Comparison of ENCODE assay signal across 7 cellular contexts in the genomic region with DNA sequence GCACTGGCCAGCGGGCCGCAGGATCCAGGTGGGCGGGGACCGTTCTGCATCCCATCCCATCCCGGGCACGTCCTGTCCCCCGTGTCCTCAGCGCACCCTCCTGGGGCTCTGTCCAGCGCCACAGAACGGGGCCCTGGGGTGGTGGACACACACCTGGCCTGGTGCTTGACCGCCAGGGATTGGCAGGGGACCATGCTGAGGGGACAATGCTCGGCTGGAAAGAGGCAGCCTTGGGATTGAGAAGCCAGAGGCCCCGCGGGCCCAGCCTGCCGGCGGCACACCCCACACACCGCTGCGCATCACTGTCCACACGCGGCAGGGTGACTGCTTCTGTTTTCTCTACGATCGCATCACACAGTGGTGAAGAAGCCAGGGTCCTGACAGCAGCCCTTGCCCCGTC.
"Had no signal": no experiment of that assay in that cellular context is flagged by ENCODE, and none has a peak within 500 bp of the region (broad histone marks: within the 10 kb centered on the region; RNA-seq: fewer than 3 reads in every experiment).

No MANE protein-coding gene starts in this region.

- H3K4me2 ChIP-seq: KMS-11 had no signal

- ATAC-seq: K562 had no signal

- DNase-seq: IMR-90, KBM-7, KG1 had no signal

- FAIRE-seq: HTR-8/SVneo, K562 had no signal

- H3K4me3 ChIP-seq: K562 had no signal

- H3K9ac ChIP-seq: KMS-11 had no signal

- H3K27ac ChIP-seq: HL-60, KMS-11 had no signal
